ENCODE assay signal across 24 cellular contexts in genomic region chr2:186728631-186729030, GRCh38.
"Had no signal": no experiment of that assay in that cellular context is flagged by ENCODE, and none has a peak within 500 bp of the region (broad histone marks: within the 10 kb centered on the region; RNA-seq: fewer than 3 reads in every experiment).

No MANE protein-coding gene starts in this region.

- FAIRE-seq: colon, endometrium, keratinocyte had no signal

- H3K9me3 Mint-ChIP-seq: effector memory CD8-positive, alpha-beta T cell; memory B cell had no signal

- H3K36me3 Mint-ChIP-seq: memory B cell had no signal

- H3K4me1 Mint-ChIP-seq: endodermal cell, memory B cell had no signal

- H3K4me3 Mint-ChIP-seq: effector memory CD8-positive, alpha-beta T cell; endodermal cell; memory B cell had no signal

- DNase-seq: dermis blood vessel endothelial cell; effector CD8-positive, alpha-beta T cell; effector memory CD8-positive, alpha-beta T cell; endodermal cell; erythroblast; esophagus squamous epithelium; foreskin fibroblast; foreskin melanocyte; gastrocnemius medialis; glutamatergic neuron; head of caudate nucleus; heart right ventricle; left cardiac atrium; left lung; left ventricle myocardium superior; lower lobe of right lung; mesendoderm; midbrain had no signal

- H3K36me3 ChIP-seq: esophagus squamous epithelium, gastrocnemius medialis, heart right ventricle, left lung, lower lobe of right lung had no signal

- H3K27ac Mint-ChIP-seq: effector memory CD8-positive, alpha-beta T cell; endodermal cell; memory B cell had no signal

- H3K4me3 ChIP-seq: coronary artery, esophagus squamous epithelium, gastrocnemius medialis, heart right ventricle, left lung, lower lobe of right lung had no signal

- H3K4me1 ChIP-seq: esophagus squamous epithelium, gastrocnemius medialis, heart right ventricle, left lung, lower lobe of right lung had no signal

- H3K27ac ChIP-seq: coronary artery, epithelial cell of prostate, esophagus squamous epithelium, gastrocnemius medialis, heart right ventricle, left lung, lower lobe of right lung had no signal

- H3K27me3 Mint-ChIP-seq: effector memory CD8-positive, alpha-beta T cell; memory B cell had no signal

- H3K9me3 ChIP-seq: esophagus squamous epithelium, gastrocnemius medialis, lower lobe of right lung had no signal

- H3K27me3 ChIP-seq: esophagus squamous epithelium, gastrocnemius medialis, heart right ventricle, left lung had no signal
